1 cellular context compared by ENCODE assay signal in the genomic region with DNA sequence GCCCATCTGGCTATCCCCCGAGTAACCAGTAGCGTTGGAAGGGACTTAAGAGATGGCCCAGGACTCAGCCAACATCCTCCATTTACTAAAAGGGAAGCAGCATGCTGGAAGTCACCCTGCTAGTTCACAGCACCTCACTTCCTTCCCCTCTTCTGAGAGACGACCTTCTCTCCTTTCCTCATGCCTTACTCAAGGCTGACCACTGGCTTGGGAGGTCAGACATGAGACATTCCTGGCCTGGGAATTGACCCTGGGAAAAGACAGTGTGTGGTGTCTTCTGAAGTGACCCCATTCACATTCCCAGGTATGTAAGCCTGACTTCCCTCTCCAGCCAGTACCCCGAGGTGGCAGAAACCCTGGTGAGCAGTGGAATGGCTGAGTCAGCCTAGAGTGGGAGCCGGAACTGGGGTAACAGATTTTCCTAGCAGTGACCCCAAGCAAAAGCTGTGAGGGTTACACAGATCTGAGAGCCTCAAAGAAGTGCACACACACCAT.
TF ChIP-seq lines count a peak whose summit lies in the region.

No MANE protein-coding gene starts in this region.

TF ChIP-seq in H1, 55 proteins besides CTCF, POLR2A, EP300 and RAD21 (continued from another document):
- TF ChIP-seq NANOG (IDR thresholded peaks at IDR 0.05; ENCODE audit: insufficient read depth, low read depth, low read length, poor library complexity, severe bottlenecking) (no peak), SIRT6 (IDR thresholded peaks at IDR 0.05; ENCODE audit: low read length) (no peak), KDM1A (IDR thresholded peaks at IDR 0.05; ENCODE audit: borderline replicate concordance, low read length) (no peak), TAF7 (optimal IDR thresholded peaks at IDR 0.05; ENCODE audit: borderline replicate concordance, low read depth, low read length) (no peak), ASH2L (IDR thresholded peaks at IDR 0.05; ENCODE audit: low read length) (no peak), RFX5 (IDR thresholded peaks at IDR 0.05; ENCODE audit: borderline replicate concordance, low read depth, low read length) (no peak), SP1 (IDR thresholded peaks at IDR 0.05; ENCODE audit: low read depth, low read length) (no peak)
TF ChIP-seq in H1: peak in this region for 0.
